Comparison of ENCODE assay signal across 6 cellular contexts in genomic region chr1:42155362-42155761, GRCh38. TPM values are rescaled to one million over a fixed set of nuclear protein-coding genes. Genes with fewer than 3 reads are reported as not detected.
"Had no signal": no experiment of that assay in that cellular context is flagged by ENCODE, and none has a peak within 500 bp of the region (broad histone marks: within the 10 kb centered on the region; RNA-seq: fewer than 3 reads in every experiment).

No MANE protein-coding gene starts in this region.

- H3K4me3 Mint-ChIP-seq: GM23338, H9 had no signal

- ATAC-seq: GM23338 had no signal

- DNase-seq: H9, HCEC 1CT, IMR-90 had no signal

- H3K4me3 ChIP-seq: GM23338, K562 had no signal

- H2AFZ ChIP-seq: GM23338 had no signal

- H3K9me3 Mint-ChIP-seq: GM23338, H9 had no signal

- H3K4me1 Mint-ChIP-seq: GM23338, H9 had no signal

- H3K4me2 ChIP-seq: GM23338 had no signal

- H3K27ac Mint-ChIP-seq: GM23338, H9 had no signal

RNA-seq across cellular contexts. Expression of gene GUCA2B, which starts 2.2 kb away (rescaled TPM):
- total RNA-seq: GM23338, H1, H9, IMR-90, K562 had no signal
- polyA plus RNA-seq: GM23338, H1, IMR-90, K562 had no signal

RNA-seq across cellular contexts. Expression of gene GUCA2A, which starts 9.2 kb away (rescaled TPM):
- total RNA-seq: GM23338, H1, H9, IMR-90, K562 had no signal
- polyA plus RNA-seq: GM23338, H1, IMR-90, K562 had no signal
